Comparison of ENCODE assay signal across 8 cellular contexts in genomic region chr15:84654689-84655453, GRCh38. TPM values are rescaled to one million over a fixed set of nuclear protein-coding genes. Genes with fewer than 3 reads are reported as not detected.
DNase-seq lines count a peak whose midpoint lies in the region; ATAC-seq and TF ChIP-seq lines count a peak whose summit lies in the region.

No MANE protein-coding gene starts in this region.

- no peaks in the 10 kb centered on the region for H3K9me3 Mint-ChIP-seq in activated naive CD4-positive, alpha-beta T cell treated with anti-CD3 and anti-CD28 coated beads, Interleukin-2, amount 50 U/mL, for 24 hours

- H3K4me1 Mint-ChIP-seq in activated naive CD4-positive, alpha-beta T cell treated with anti-CD3 and anti-CD28 coated beads, Interleukin-2, amount 50 U/mL, for 24 hours, result peaks cover 45% of the 10 kb centered on the region

- DNase-seq in AG09319 (ENCODE audit: extremely low read depth, low read depth) (peak; percentile 49), MV-4-11 (lab: John Stamatoyannopoulos, UW) (peak; percentile 78), glomerular visceral epithelial cell (ENCODE audit: extremely low spot score) (peak; percentile 85), occipital lobe (lab: John Stamatoyannopoulos, UW) (peak; percentile 65)

- peak overlapping the region; percentile 96 for H3K4me3 Mint-ChIP-seq in activated naive CD4-positive, alpha-beta T cell treated with anti-CD3 and anti-CD28 coated beads, Interleukin-2, amount 50 U/mL, for 24 hours

- TF ChIP-seq CTCF in AG09319 (IDR thresholded peaks at IDR 0.05; ENCODE audit: low read depth, low read length), result peak; percentile 79

- H3K27ac ChIP-seq in temporal lobe (ENCODE audit: low read depth, low read length), result peak overlapping the region; percentile 80

- no peaks in the 10 kb centered on the region for H3K27me3 Mint-ChIP-seq in activated naive CD4-positive, alpha-beta T cell treated with anti-CD3 and anti-CD28 coated beads, Interleukin-2, amount 50 U/mL, for 24 hours

- H3K36me3 Mint-ChIP-seq in activated naive CD4-positive, alpha-beta T cell treated with anti-CD3 and anti-CD28 coated beads, Interleukin-2, amount 50 U/mL, for 24 hours, result peaks cover 8% of the 10 kb centered on the region

- peak; percentile 29 for ATAC-seq in GM19463 (IDR thresholded peaks at IDR 0.05; ENCODE audit: unreplicated experiment)
- peak; percentile 55 for ATAC-seq in SK-N-SH treated with all-trans-retinoic acid at 6 μM for 48 hours

- H3K27ac Mint-ChIP-seq in activated naive CD4-positive, alpha-beta T cell treated with anti-CD3 and anti-CD28 coated beads, Interleukin-2, amount 50 U/mL, for 24 hours, result peak overlapping the region; percentile 91

TF ChIP-seq in SK-N-SH treated with all-trans-retinoic acid at 6 μM for 48 hours, 23 proteins besides CTCF, POLR2A, EP300 and RAD21:
- TF ChIP-seq CSDC2 (CRISPR knock-in tag; IDR thresholded peaks at IDR 0.05), result no peak
- no peak for TF ChIP-seq PPARA (CRISPR knock-in tag; IDR thresholded peaks at IDR 0.05; ENCODE audit: borderline replicate concordance)
- TF ChIP-seq, protein P1, sequence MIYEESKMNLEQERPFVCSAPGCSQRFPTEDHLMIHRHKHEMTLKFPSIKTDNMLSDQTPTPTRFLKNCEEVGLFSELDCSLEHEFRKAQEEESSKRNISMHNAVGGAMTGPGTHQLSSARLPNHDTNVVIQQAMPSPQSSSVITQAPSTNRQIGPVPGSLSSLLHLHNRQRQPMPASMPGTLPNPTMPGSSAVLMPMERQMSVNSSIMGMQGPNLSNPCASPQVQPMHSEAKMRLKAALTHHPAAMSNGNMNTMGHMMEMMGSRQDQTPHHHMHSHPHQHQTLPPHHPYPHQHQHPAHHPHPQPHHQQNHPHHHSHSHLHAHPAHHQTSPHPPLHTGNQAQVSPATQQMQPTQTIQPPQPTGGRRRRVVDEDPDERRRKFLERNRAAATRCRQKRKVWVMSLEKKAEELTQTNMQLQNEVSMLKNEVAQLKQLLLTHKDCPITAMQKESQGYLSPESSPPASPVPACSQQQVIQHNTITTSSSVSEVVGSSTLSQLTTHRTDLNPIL (CRISPR knock-in tag; IDR thresholded peaks at IDR 0.05; ENCODE audit: low read depth), result no peak
- no peak for TF ChIP-seq OSR1 (CRISPR knock-in tag; IDR thresholded peaks at IDR 0.05)
- no peak for TF ChIP-seq ZC3H10 (CRISPR knock-in tag; IDR thresholded peaks at IDR 0.05)
- no peak for TF ChIP-seq ZNF70 (CRISPR knock-in tag; IDR thresholded peaks at IDR 0.05)
- no peak for TF ChIP-seq TCF4 (CRISPR knock-in tag; IDR thresholded peaks at IDR 0.05; ENCODE audit: borderline replicate concordance)
- TF ChIP-seq ZFP30 (CRISPR knock-in tag; IDR thresholded peaks at IDR 0.05), result no peak
- no peak for TF ChIP-seq ZNF8 (CRISPR knock-in tag; IDR thresholded peaks at IDR 0.05)
- no peak for TF ChIP-seq POU6F1 (CRISPR knock-in tag; IDR thresholded peaks at IDR 0.05; ENCODE audit: borderline replicate concordance, low read depth)
- no peak for TF ChIP-seq SNAI2 (CRISPR knock-in tag; IDR thresholded peaks at IDR 0.05)
- TF ChIP-seq ISL1 (CRISPR knock-in tag; IDR thresholded peaks at IDR 0.05), result no peak
- no peak for TF ChIP-seq GLIS3 (CRISPR knock-in tag; IDR thresholded peaks at IDR 0.05)
- no peak for TF ChIP-seq ZNF565 (CRISPR knock-in tag; conservative IDR thresholded peaks at IDR 0.05; ENCODE audit: low read depth)
- no peak for TF ChIP-seq PATZ1 (CRISPR knock-in tag; IDR thresholded peaks at IDR 0.05; ENCODE audit: borderline replicate concordance)
- TF ChIP-seq ZFP3 (CRISPR knock-in tag; IDR thresholded peaks at IDR 0.05), result no peak
- no peak for TF ChIP-seq BACH2 (CRISPR knock-in tag; IDR thresholded peaks at IDR 0.05; ENCODE audit: borderline replicate concordance)

RNA-seq across cellular contexts. Expression of gene WDR73, which starts 0.8 kb away (rescaled TPM):
- total RNA-seq in occipital lobe (25.7 TPM), temporal lobe (23.1 TPM)

RNA-seq across cellular contexts. Expression of gene NMB, which starts 3.1 kb away (rescaled TPM):
- 1.9 TPM for total RNA-seq in occipital lobe
- total RNA-seq in temporal lobe, result 3.9 TPM

RNA-seq across cellular contexts. Expression of gene ZSCAN2, which starts 54.1 kb away (rescaled TPM):
- 32.6 TPM for total RNA-seq in occipital lobe
- total RNA-seq in temporal lobe, result 25.1 TPM

Comparison
In these comparisons a context has a peak if more than half of its experiments do, and no peak if none do; other contexts are left out.
1. Peak in every context shown above with its lines: DNase-seq, ATAC-seq and H3K27ac ChIP-seq.